Comparison of ENCODE assay signal across 1 cellular context in genomic region chr3:124965413-124965812, GRCh38.
TF ChIP-seq lines count a peak whose summit lies in the region.

No MANE protein-coding gene starts in this region.

TF ChIP-seq in H1, 55 proteins besides CTCF, POLR2A, EP300 and RAD21:
- no peak for TF ChIP-seq SP4 (IDR thresholded peaks at IDR 0.05; ENCODE audit: low read length)
